Comparison of ENCODE assay signal across 11 cellular contexts in genomic region chr10:125721035-125721434, GRCh38. TPM values are rescaled to one million over a fixed set of nuclear protein-coding genes. Genes with fewer than 3 reads are reported as not detected.
DNase-seq lines count a peak whose midpoint lies in the region; ATAC-seq and TF ChIP-seq lines count a peak whose summit lies in the region.
"Had no signal": no experiment of that assay in that cellular context is flagged by ENCODE, and none has a peak within 500 bp of the region (broad histone marks: within the 10 kb centered on the region; RNA-seq: fewer than 3 reads in every experiment).

No MANE protein-coding gene starts in this region.

- H3K9me3 Mint-ChIP-seq in CD8-positive, alpha-beta T cell: peaks cover 2% of the 10 kb centered on the region

- H3K9me3 ChIP-seq in CD8-positive, alpha-beta T cell (ENCODE audit: low read length): no peaks in the 10 kb centered on the region
- H3K9me3 ChIP-seq in endocrine pancreas (ENCODE audit: control insufficient read depth, low read length): no peaks in the 10 kb centered on the region

- ATAC-seq in CD8-positive, alpha-beta T cell: no peak
- peak; percentile 48 for ATAC-seq in GM19452 (IDR thresholded peaks at IDR 0.05; ENCODE audit: unreplicated experiment)
- peak; percentile 36 for ATAC-seq in HG03439 (IDR thresholded peaks at IDR 0.05; ENCODE audit: unreplicated experiment)

- H3K4me3 ChIP-seq in CD8-positive, alpha-beta T cell (ENCODE audit: low read depth, low read length): no peak overlapping the region
- peak overlapping the region; percentile 86 for H3K4me3 ChIP-seq in endocrine pancreas (ENCODE audit: control insufficient read depth, insufficient read depth, low read length)

- no peaks in the 10 kb centered on the region for H3K27me3 ChIP-seq in CD8-positive, alpha-beta T cell (ENCODE audit: insufficient read depth, low read length)
- H3K27me3 ChIP-seq in endocrine pancreas (ENCODE audit: control insufficient read depth, insufficient read depth, low read length): no peaks in the 10 kb centered on the region

- intact Hi-C loops in CD8-positive, alpha-beta T cell (cut with DNase I, micrococcal nuclease): loop anchor here in 1 of 2 experiments (5.0 kb wide), 1 partner anchor 919 kb away; the partner anchor contains the start of gene ABRAXAS2

- TF ChIP-seq CTCF in CD8-positive, alpha-beta T cell (IDR thresholded peaks at IDR 0.05): no peak

- H3K27ac ChIP-seq in CD8-positive, alpha-beta T cell (ENCODE audit: low read depth, low read length): no peak overlapping the region

- H3K36me3 ChIP-seq in CD8-positive, alpha-beta T cell (ENCODE audit: insufficient read depth, low read length): peaks cover 35% of the 10 kb centered on the region
- H3K36me3 ChIP-seq in endocrine pancreas (ENCODE audit: control insufficient read depth, insufficient read depth, low read length): no peaks in the 10 kb centered on the region

- H3K9ac ChIP-seq in endocrine pancreas (ENCODE audit: control insufficient read depth, insufficient read depth, low read length): peak overlapping the region; percentile 56

- no peak for DNase-seq in CD8-positive, alpha-beta T cell
- DNase-seq in iPS-NIHi11 (ENCODE audit: low spot score) (no peak), HEK293T (ENCODE audit: extremely low spot score) (no peak), NCI-H2171 (lab: John Stamatoyannopoulos, UW) (no peak)
- DNase-seq in stimulated activated CD4-positive, alpha-beta T cell treated with anti-CD3 and anti-CD28 coated beads, Interleukin-4, amount 100 ng/mL, for 4 hours: no peak
- DNase-seq: effector memory CD4-positive, alpha-beta T cell had no signal

- peak overlapping the region; percentile 74 for H3K4me3 Mint-ChIP-seq in CD8-positive, alpha-beta T cell

- POLR2A ChIA-PET in CD8-positive, alpha-beta T cell (lab: Charles Lee): interaction anchor here (0.7 kb wide), 1 partner anchor 74 kb away, joined by 3 read pairs; no protein-coding TSS in a partner anchor
- POLR2A ChIA-PET in HEK293T (lab: Yijun Ruan, JAX): no interaction called here

- H3K27me3 Mint-ChIP-seq in CD8-positive, alpha-beta T cell (ENCODE audit: low read depth): no peaks in the 10 kb centered on the region

- peaks cover 39% of the 10 kb centered on the region for H3K4me1 ChIP-seq in CD8-positive, alpha-beta T cell (ENCODE audit: insufficient read depth, low read length)
- H3K4me1 ChIP-seq in endocrine pancreas (ENCODE audit: control insufficient read depth, insufficient read depth, low read length): peaks cover 9% of the 10 kb centered on the region

- peaks cover 36% of the 10 kb centered on the region for H3K4me1 Mint-ChIP-seq in CD8-positive, alpha-beta T cell (ENCODE audit: low read depth)

- CTCF ChIA-PET in CD8-positive, alpha-beta T cell (lab: Charles Lee): interaction anchor here (0.9 kb wide), 1 partner anchor 14 kb away, joined by 3 read pairs; no protein-coding TSS in a partner anchor
- CTCF ChIA-PET in HEK293T (lab: Yijun Ruan, JAX): no interaction called here

- H3K36me3 Mint-ChIP-seq in CD8-positive, alpha-beta T cell: peaks cover 53% of the 10 kb centered on the region

- peak overlapping the region; percentile 32 for H3K27ac Mint-ChIP-seq in CD8-positive, alpha-beta T cell

TF ChIP-seq in HEK293T, 16 proteins besides CTCF, POLR2A, EP300 and RAD21:
- no peak for TF ChIP-seq FOXA1 (IDR thresholded peaks at IDR 0.05)
- TF ChIP-seq NFRKB (IDR thresholded peaks at IDR 0.05): no peak
- no peak for TF ChIP-seq FOXM1 (IDR thresholded peaks at IDR 0.05; ENCODE audit: borderline replicate concordance)
- TF ChIP-seq SUZ12 (IDR thresholded peaks at IDR 0.05): no peak
- no peak for TF ChIP-seq ARNT (IDR thresholded peaks at IDR 0.05)
- TF ChIP-seq SP1 (IDR thresholded peaks at IDR 0.05): no peak
- TF ChIP-seq ELF4 (IDR thresholded peaks at IDR 0.05): no peak
- no peak for TF ChIP-seq PKNOX1 (IDR thresholded peaks at IDR 0.05)
- no peak for TF ChIP-seq CTBP1 (IDR thresholded peaks at IDR 0.05; ENCODE audit: borderline replicate concordance)

RNA-seq across cellular contexts. Expression of gene EDRF1, which starts 1.5 kb away (rescaled TPM):
- 10 to 100 TPM; 46.9 to 49.0 TPM for total RNA-seq in CD8-positive, alpha-beta T cell

RNA-seq across cellular contexts. Expression of gene TEX36, which starts 38.1 kb away (rescaled TPM):
- total RNA-seq in CD8-positive, alpha-beta T cell: not detected
- total RNA-seq: SK-MEL-5, skeletal muscle tissue had no signal

RNA-seq across cellular contexts. Expression of gene MMP21, which starts 54.6 kb away (rescaled TPM):
- under 1 TPM; 0.27 to 0.28 TPM for total RNA-seq in CD8-positive, alpha-beta T cell
- total RNA-seq: SK-MEL-5 had no signal
